18 cellular contexts compared by ENCODE assay signal in genomic region chr19:47423203-47423882, GRCh38. TPM values are rescaled to one million over a fixed set of nuclear protein-coding genes. Genes with fewer than 3 reads are reported as not detected.
"Had no signal": no experiment of that assay in that cellular context is flagged by ENCODE, and none has a peak within 500 bp of the region (broad histone marks: within the 10 kb centered on the region; RNA-seq: fewer than 3 reads in every experiment).

No MANE protein-coding gene starts in this region.

- H3K27ac ChIP-seq: cardiac muscle cell, foreskin keratinocyte, left lung, neutrophil, spleen, thoracic aorta, upper lobe of right lung had no signal

- H3K4me3 ChIP-seq: cardiac muscle cell, left lung, spleen, thoracic aorta, upper lobe of right lung had no signal

- DNase-seq: activated CD4-positive, alpha-beta T cell treated with anti-CD3 and anti-CD28 coated beads for 36 hours; activated CD4-positive, alpha-beta T cell treated with anti-CD3 and anti-CD28 coated beads, Interleukin-2, amount 50 U/mL, for 48 hours; activated gamma-delta T cell; foreskin keratinocyte; hypothalamus; left lung; spleen; stimulated activated CD4-positive, alpha-beta T cell treated with anti-CD3 and anti-CD28 coated beads, Interleukin-4, amount 100 ng/mL, for 4 hours; upper lobe of right lung had no signal

- H3K9me3 Mint-ChIP-seq: activated naive CD4-positive, alpha-beta T cell treated with anti-CD3 and anti-CD28 coated beads, Interleukin-2, amount 50 U/mL, for 24 hours; stimulated activated memory B cell treated with anti-CD40 and anti-IgM and Interleukin-4, amounts not matched to agents 10 μg/mL and 1 μg/mL and 100 μg/mL, for 72 hours had no signal

- H3K36me3 ChIP-seq: cardiac muscle cell, left lung, neutrophil, spleen, thoracic aorta, upper lobe of right lung had no signal

- H3K4me3 Mint-ChIP-seq: activated CD4-positive, alpha-beta T cell treated with anti-CD3 and anti-CD28 coated beads for 36 hours; activated naive CD4-positive, alpha-beta T cell treated with anti-CD3 and anti-CD28 coated beads, Interleukin-2, amount 50 U/mL, for 24 hours; stimulated activated memory B cell treated with anti-CD40 and anti-IgM and Interleukin-4, amounts not matched to agents 10 μg/mL and 1 μg/mL and 100 μg/mL, for 72 hours had no signal

- ATAC-seq: activated CD4-positive, alpha-beta T cell treated with anti-CD3 and anti-CD28 coated beads for 36 hours; foreskin keratinocyte; left lung; stimulated activated memory B cell treated with anti-CD40 and anti-IgM and Interleukin-4, amounts not matched to agents 10 μg/mL and 1 μg/mL and 100 μg/mL, for 72 hours; upper lobe of right lung had no signal

- H3K9me3 ChIP-seq: left lung, neutrophil, spleen, thoracic aorta, upper lobe of right lung had no signal

- H3K4me1 ChIP-seq: foreskin keratinocyte had no signal

- H3K27ac Mint-ChIP-seq: activated CD4-positive, alpha-beta T cell treated with anti-CD3 and anti-CD28 coated beads for 36 hours; activated naive CD4-positive, alpha-beta T cell treated with anti-CD3 and anti-CD28 coated beads, Interleukin-2, amount 50 U/mL, for 24 hours; stimulated activated memory B cell treated with anti-CD40 and anti-IgM and Interleukin-4, amounts not matched to agents 10 μg/mL and 1 μg/mL and 100 μg/mL, for 72 hours had no signal

RNA-seq across cellular contexts. Expression of gene SLC8A2, which starts 48.4 kb away (rescaled TPM):
- total RNA-seq: dermis microvascular lymphatic vessel endothelial cell, epithelial cell of proximal tubule, lung microvascular endothelial cell, myocyte, spleen had no signal
